In genomic region chr4:78020677-78021076, GRCh38 we compare ENCODE assay signal across 1 cellular context.
TF ChIP-seq lines count a peak whose summit lies in the region.

No MANE protein-coding gene starts in this region.

TF ChIP-seq in HepG2, 621 proteins besides CTCF, POLR2A, EP300 and RAD21 (continued from another document):
- TF ChIP-seq ELF1 (CRISPR knock-in tag; IDR thresholded peaks at IDR 0.05) = no peak
- TF ChIP-seq BHLHE40 (IDR thresholded peaks at IDR 0.05; ENCODE audit: low read length) = peak; percentile 79
- TF ChIP-seq ZNF354B (CRISPR knock-in tag; IDR thresholded peaks at IDR 0.05) = no peak
TF ChIP-seq in HepG2: peak in this region for 12.
